8 cellular contexts compared by ENCODE assay signal in the genomic region with DNA sequence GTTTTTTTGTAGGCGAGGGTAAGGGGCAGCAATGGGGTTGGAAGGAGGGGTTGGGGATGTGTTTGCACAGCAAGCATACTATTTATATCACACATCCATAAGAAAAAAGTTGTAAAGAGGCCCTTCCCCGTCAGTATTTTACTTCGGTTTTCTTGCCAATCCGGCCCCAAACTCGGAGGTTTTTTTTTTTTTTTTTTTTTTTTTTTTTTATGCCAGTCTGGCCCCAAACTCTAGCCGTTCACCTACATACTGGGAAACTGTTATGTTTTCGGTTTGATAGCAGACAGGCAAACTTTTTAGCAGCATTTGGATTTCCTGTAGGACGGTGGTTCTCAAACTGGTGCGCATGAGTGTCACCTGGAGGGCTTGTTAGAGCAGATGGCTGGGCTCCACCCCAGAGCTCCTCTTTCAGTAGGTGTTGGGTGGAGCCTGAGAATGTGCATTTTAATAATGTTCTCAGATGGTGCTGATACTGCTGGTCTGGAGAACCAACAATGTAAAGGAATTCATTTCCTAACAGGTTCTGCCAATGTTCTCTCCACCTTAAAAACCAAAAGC.
DNase-seq lines count a peak whose midpoint lies in the region; ATAC-seq and TF ChIP-seq lines count a peak whose summit lies in the region.

No MANE protein-coding gene starts in this region.

- no peaks in the 10 kb centered on the region for H3K27me3 ChIP-seq in tibial artery

- H3K4me3 ChIP-seq in tibial artery = peak overlapping the region; percentile 49 to 61

- peak overlapping the region; percentile 87 to 99 for H3K27ac ChIP-seq in tibial artery

- no peaks in the 10 kb centered on the region for H3K9me3 Mint-ChIP-seq in activated T-cell treated with anti-CD3 and anti-CD28 coated beads, Interleukin-2, amount 50 U/mL, for 24 hours

- peaks cover 0 to 29% (median 12%) of the 10 kb centered on the region in 4 donors for H3K4me1 ChIP-seq in tibial artery

- peaks cover 19% of the 10 kb centered on the region for H3K4me1 Mint-ChIP-seq in activated T-cell treated with anti-CD3 and anti-CD28 coated beads, Interleukin-2, amount 50 U/mL, for 24 hours (ENCODE audit: low read depth)

- no peak overlapping the region for H3K27ac Mint-ChIP-seq in activated T-cell treated with anti-CD3 and anti-CD28 coated beads, Interleukin-2, amount 50 U/mL, for 24 hours

- intact Hi-C loops in tibial artery (cut with DNase I; ENCODE audit: low total_unique reads) = loop anchor here (5.0 kb wide), 2 partner anchors 77 to 853 kb away; a partner anchor contains a TSS

- no peak for ATAC-seq in HG03039 (IDR thresholded peaks at IDR 0.05; ENCODE audit: unreplicated experiment)
- no peak for ATAC-seq in HG03565 (IDR thresholded peaks at IDR 0.05; ENCODE audit: unreplicated experiment)

- H3K36me3 ChIP-seq in tibial artery = no peaks in the 10 kb centered on the region

- H3K36me3 Mint-ChIP-seq in activated T-cell treated with anti-CD3 and anti-CD28 coated beads, Interleukin-2, amount 50 U/mL, for 24 hours (ENCODE audit: low read depth) = no peaks in the 10 kb centered on the region

- H3K4me3 Mint-ChIP-seq in activated T-cell treated with anti-CD3 and anti-CD28 coated beads, Interleukin-2, amount 50 U/mL, for 24 hours = peak overlapping the region; percentile 75

- no peak for TF ChIP-seq CTCF in tibial artery (IDR thresholded peaks at IDR 0.05)

- peaks cover 38% of the 10 kb centered on the region for H3K27me3 Mint-ChIP-seq in activated T-cell treated with anti-CD3 and anti-CD28 coated beads, Interleukin-2, amount 50 U/mL, for 24 hours

- H3K9me3 ChIP-seq in tibial artery = no peaks in the 10 kb centered on the region

- peak; percentile 34 for DNase-seq in stimulated activated CD4-positive, alpha-beta T cell treated with anti-CD3 and anti-CD28 coated beads, Interleukin-15, amount 100 ng/mL, for 24 hours
- no peak for DNase-seq in stimulated activated CD4-positive, alpha-beta T cell treated with anti-CD3 and anti-CD28 coated beads, Interleukin-12 subunit alpha, Interleukin-12 subunit beta, amount 100 ng/mL, for 4 hours
- DNase-seq in activated T-cell treated with anti-CD3 and anti-CD28 coated beads, Interleukin-2, amount 50 U/mL, for 24 hours = no peak
- peak; percentile 35 for DNase-seq in iPS-NIHi11 (ENCODE audit: low spot score)
- DNase-seq in tibial artery = no peak
- no peak for DNase-seq in HuH-7 (ENCODE audit: low spot score)

Comparison
In these comparisons a context has a peak if more than half of its experiments do, and no peak if none do; other contexts are left out.
1. DNase-seq: peak in stimulated activated CD4-positive, alpha-beta T cell treated with anti-CD3 and anti-CD28 coated beads, Interleukin-15, amount 100 ng/mL, for 24 hours (single experiment) and iPS-NIHi11 (single experiment); none in stimulated activated CD4-positive, alpha-beta T cell treated with anti-CD3 and anti-CD28 coated beads, Interleukin-12 subunit alpha, Interleukin-12 subunit beta, amount 100 ng/mL, for 4 hours (single experiment), activated T-cell treated with anti-CD3 and anti-CD28 coated beads, Interleukin-2, amount 50 U/mL, for 24 hours (single experiment), tibial artery (0 of 2) and HuH-7 (single experiment).